10 cellular contexts compared by ENCODE assay signal in the genomic region with DNA sequence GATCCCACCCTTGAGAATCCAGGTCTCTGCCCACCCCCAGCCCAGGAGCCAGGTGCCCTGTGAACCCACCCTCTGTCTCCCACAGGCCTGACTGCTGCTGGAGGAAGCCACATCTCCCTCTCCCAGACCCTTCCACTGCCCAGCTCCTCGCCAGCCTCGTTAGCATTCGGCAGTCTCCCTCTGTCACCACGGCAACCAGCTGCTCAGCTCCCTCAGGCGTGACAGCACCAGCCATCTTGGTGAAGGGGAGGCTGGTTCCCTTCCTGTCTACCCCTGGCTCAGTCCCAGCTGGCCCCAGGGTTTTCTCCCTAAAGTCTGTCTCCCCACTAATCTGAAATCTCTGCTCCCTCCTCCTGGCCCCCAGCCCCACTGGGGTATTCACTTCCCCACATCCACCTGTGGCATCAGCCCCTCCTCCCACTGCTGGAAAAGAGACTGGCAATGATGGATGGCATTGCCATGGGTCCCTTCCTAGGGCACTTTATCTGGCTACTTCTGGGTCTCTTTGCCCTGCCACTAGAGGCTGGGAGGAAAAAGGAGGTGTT. TPM values are rescaled to one million over a fixed set of nuclear protein-coding genes. Genes with fewer than 3 reads are reported as not detected.
A peak's percentile ranks its signal among the peaks of the same experiment; 100 is the strongest.
DNase-seq lines count a peak whose midpoint lies in the region; ATAC-seq and TF ChIP-seq lines count a peak whose summit lies in the region.
"Had no signal": no experiment of that assay in that cellular context is flagged by ENCODE, and none has a peak within 500 bp of the region (broad histone marks: within the 10 kb centered on the region; RNA-seq: fewer than 3 reads in every experiment).

No MANE protein-coding gene starts in this region.

- peaks cover 16 to 55% (median 34%) of the 10 kb centered on the region in 5 donors for H3K27me3 Mint-ChIP-seq in naive thymus-derived CD4-positive, alpha-beta T cell

- TF ChIP-seq CTCF in DND-41 (IDR thresholded peaks at IDR 0.05; ENCODE audit: borderline replicate concordance, extremely low read depth, low read length, poor library complexity, severe bottlenecking) (no peak), neural cell (IDR thresholded peaks at IDR 0.05; ENCODE audit: poor library complexity, severe bottlenecking) (no peak), right atrium auricular region (IDR thresholded peaks at IDR 0.05) (no peak)

- H3K9me3 Mint-ChIP-seq in naive thymus-derived CD4-positive, alpha-beta T cell: peaks cover 0 to 1% (median 0%) of the 10 kb centered on the region in 11 donors

- H3K4me2 ChIP-seq in DND-41 (ENCODE audit: insufficient read depth, low read length) (no peak overlapping the region), neural cell (ENCODE audit: low read length) (peak overlapping the region; percentile 43)

- H3K27me3 ChIP-seq in DND-41 (ENCODE audit: insufficient read depth, low read length, poor library complexity) (peaks cover 39% of the 10 kb centered on the region), SJCRH30 (peaks cover 3% of the 10 kb centered on the region; the same call in 1 of the 2 replicates), neural cell (ENCODE audit: insufficient read depth, low read depth, low read length) (no peaks in the 10 kb centered on the region), right atrium auricular region (no peaks in the 10 kb centered on the region)
- H3K27me3 ChIP-seq in naive thymus-derived CD4-positive, alpha-beta T cell (ENCODE audit: control insufficient read depth in 2 of 2, insufficient read depth in 2 of 2, low read length in 2 of 2): peaks cover 2 to 6% of the 10 kb centered on the region in 2 donors

- no peaks in the 10 kb centered on the region for H3F3A ChIP-seq in neural cell (ENCODE audit: insufficient read depth, low read length, poor library complexity, severe bottlenecking)

- CTCF ChIA-PET in naive thymus-derived CD4-positive, alpha-beta T cell (lab: Charles Lee): interaction anchor here (1.3 kb wide), 1 partner anchor 48 kb away, joined by 3 read pairs; no protein-coding TSS in a partner anchor

- no peaks in the 10 kb centered on the region for H3K36me3 Mint-ChIP-seq in naive thymus-derived CD4-positive, alpha-beta T cell

- peak overlapping the region in 1 of 9 donors; percentile 70 for H3K27ac Mint-ChIP-seq in naive thymus-derived CD4-positive, alpha-beta T cell

- peaks cover 5 to 13% (median 10%) of the 10 kb centered on the region in 7 donors for H3K4me1 Mint-ChIP-seq in naive thymus-derived CD4-positive, alpha-beta T cell

- H3K27ac ChIP-seq in DND-41 (ENCODE audit: low read length) (no peak overlapping the region), SJCRH30 (no peak overlapping the region), neural cell (ENCODE audit: low read length) (peak overlapping the region; percentile 59), right atrium auricular region (no peak overlapping the region)
- H3K27ac ChIP-seq in naive thymus-derived CD4-positive, alpha-beta T cell (ENCODE audit: low read depth, low read length): no peak overlapping the region

- H3K4me3 Mint-ChIP-seq in naive thymus-derived CD4-positive, alpha-beta T cell: no peak overlapping the region

- H4K20me1 ChIP-seq in DND-41 (ENCODE audit: insufficient read depth, low read length) (no peaks in the 10 kb centered on the region), neural cell (ENCODE audit: insufficient read depth) (no peaks in the 10 kb centered on the region)

- H3K4me3 ChIP-seq in DND-41 (ENCODE audit: low read depth in 1 of 2, low read length in 2 of 2) (no peak overlapping the region), SJCRH30 (no peak overlapping the region), neural cell (ENCODE audit: low read length) (peak overlapping the region; percentile 51), right atrium auricular region (no peak overlapping the region)
- no peak overlapping the region for H3K4me3 ChIP-seq in naive thymus-derived CD4-positive, alpha-beta T cell (ENCODE audit: low read length)

- H2AFZ ChIP-seq in DND-41 (ENCODE audit: low read depth, low read length) (no peak overlapping the region), neural cell (ENCODE audit: low read depth, low read length) (no peak overlapping the region)

- H3K36me3 ChIP-seq in DND-41 (ENCODE audit: insufficient read depth, low read length) (no peaks in the 10 kb centered on the region), SJCRH30 (no peaks in the 10 kb centered on the region), neural cell (ENCODE audit: insufficient read depth, low read length) (no peaks in the 10 kb centered on the region), right atrium auricular region (no peaks in the 10 kb centered on the region)
- H3K36me3 ChIP-seq in naive thymus-derived CD4-positive, alpha-beta T cell (ENCODE audit: control insufficient read depth in 2 of 3, insufficient read depth in 3 of 3, low read length in 3 of 3): no peaks in the 10 kb centered on the region

- DNase-seq in DND-41 (peak; percentile 20), NCI-H128 (lab: John Stamatoyannopoulos, UW; ENCODE audit: unreplicated experiment) (peak; percentile 22), SJCRH30 (peak; percentile 80 to 83), right atrium auricular region (ENCODE audit: low spot score) (no peak)
- DNase-seq in naive thymus-derived CD4-positive, alpha-beta T cell: no peak
- DNase-seq: NK-92 treated with Interleukin-12 subunit alpha and Interleukin-12 subunit beta, amount 100 ng/mL, for 24 hours had no signal

- H3K79me2 ChIP-seq in DND-41 (ENCODE audit: insufficient read depth, low read length) (no peaks in the 10 kb centered on the region), neural cell (replicated peaks; ENCODE audit: insufficient read depth, low read length) (peaks cover 25% of the 10 kb centered on the region)

- intact Hi-C loops in naive thymus-derived CD4-positive, alpha-beta T cell (cut with micrococcal nuclease): no loop called here

- H3K9me3 ChIP-seq in DND-41 (ENCODE audit: insufficient read depth, low read length, severe bottlenecking) (no peaks in the 10 kb centered on the region), SJCRH30 (replicated peaks) (no peaks in the 10 kb centered on the region), neural cell (ENCODE audit: low read length) (no peaks in the 10 kb centered on the region), right atrium auricular region (no peaks in the 10 kb centered on the region)
- H3K9me3 ChIP-seq in naive thymus-derived CD4-positive, alpha-beta T cell (ENCODE audit: control insufficient read depth in 2 of 3, low read length in 3 of 3): no peaks in the 10 kb centered on the region

- peak; percentile 28 for TF ChIP-seq RAD21 in neural cell (conservative IDR thresholded peaks at IDR 0.05)

- H3K9me2 ChIP-seq in neural cell (ENCODE audit: insufficient read depth, low read length): no peaks in the 10 kb centered on the region

- POLR2A ChIA-PET in naive thymus-derived CD4-positive, alpha-beta T cell (lab: Charles Lee): no interaction called here

- H3K9ac ChIP-seq in DND-41 (ENCODE audit: low read depth, low read length): no peak overlapping the region
- peak overlapping the region; percentile 43 for H3K9ac ChIP-seq in neural cell (ENCODE audit: low read length)

- H3K4me1 ChIP-seq in DND-41 (ENCODE audit: insufficient read depth, low read length) (no peaks in the 10 kb centered on the region), SJCRH30 (peaks cover 10% of the 10 kb centered on the region), right atrium auricular region (no peaks in the 10 kb centered on the region)
- no peaks in the 10 kb centered on the region for H3K4me1 ChIP-seq in naive thymus-derived CD4-positive, alpha-beta T cell (ENCODE audit: control insufficient read depth in 2 of 2, insufficient read depth in 2 of 2, low read length in 2 of 2)

- ATAC-seq in DND-41 (ENCODE audit: insufficient read depth, low read depth): peak; percentile 44; the same call in 1 of the 3 replicates
- no peak for ATAC-seq in naive thymus-derived CD4-positive, alpha-beta T cell
- ATAC-seq in HG02678 (IDR thresholded peaks at IDR 0.05; ENCODE audit: unreplicated experiment): no peak
- no peak for ATAC-seq in HG03442 (IDR thresholded peaks at IDR 0.05; ENCODE audit: unreplicated experiment)

- TF ChIP-seq EP300 in neural cell (conservative IDR thresholded peaks at IDR 0.05; ENCODE audit: poor library complexity, severe bottlenecking): peak; percentile 20

TF ChIP-seq in neural cell, 6 proteins besides CTCF, POLR2A, EP300 and RAD21:
- no peak for TF ChIP-seq EZH2 (IDR thresholded peaks at IDR 0.05; ENCODE audit: borderline replicate concordance, insufficient read depth, low read length, poor library complexity, severe bottlenecking)
- TF ChIP-seq MXI1 (conservative IDR thresholded peaks at IDR 0.05; ENCODE audit: poor library complexity, severe bottlenecking): peak; percentile 56
TF ChIP-seq in neural cell: peak in this region for 1.

RNA-seq across cellular contexts. Expression of gene NRXN2, which starts 28.1 kb away (rescaled TPM):
- 0.08 and 0.51 TPM in 2 replicates for total RNA-seq in SJCRH30 (2014; rRNA removed; shearing (Covaris generic))
- polyA plus RNA-seq in neural cell: 68.0 and 99.8 TPM in 2 replicates
- 279 and 325 TPM in 2 replicates for polyA minus RNA-seq in neural cell
- under 1 TPM in 3 of 5 experiments, not detected in 2; 0.07 to 0.71 (median 0.27) TPM for total RNA-seq in naive thymus-derived CD4-positive, alpha-beta T cell
- polyA plus RNA-seq in naive thymus-derived CD4-positive, alpha-beta T cell: not detected
- 1 to 10 TPM in 1 of 2 donors, under 1 TPM in 1; 0.85 to 1.4 TPM for total RNA-seq in right atrium auricular region
- total RNA-seq: lung microvascular endothelial cell had no signal

RNA-seq across cellular contexts. Expression of gene RASGRP2, which starts 49.0 kb away (rescaled TPM):
- total RNA-seq in SJCRH30 (2014; rRNA removed; shearing (Covaris generic)): 0.42 and 0.46 TPM in 2 replicates
- polyA plus RNA-seq in neural cell: 4.5 and 13.9 TPM in 2 replicates
- 2.9 and 4.4 TPM in 2 replicates for polyA minus RNA-seq in neural cell
- 100 to 1,000 TPM; 211 to 697 (median 654) TPM for total RNA-seq in naive thymus-derived CD4-positive, alpha-beta T cell
- 100 to 1,000 TPM; 197 to 312 TPM for polyA plus RNA-seq in naive thymus-derived CD4-positive, alpha-beta T cell
- 10 to 100 TPM; 28.1 to 30.4 TPM for total RNA-seq in right atrium auricular region

Comparison
In these comparisons a context has a peak if more than half of its experiments do, and no peak if none do; other contexts are left out.
1. DNase-seq: peak in DND-41 (single experiment), NCI-H128 (single experiment) and SJCRH30 (2 of 2); none in naive thymus-derived CD4-positive, alpha-beta T cell (0 of 9) and right atrium auricular region (single experiment).
2. RNA of gene RASGRP2, which starts 49.0 kb away (total RNA-seq): 211 to 697 TPM in naive thymus-derived CD4-positive, alpha-beta T cell and 28.1 to 30.4 TPM in right atrium auricular region; 0.42 to 0.46 TPM in SJCRH30; every median in the first group is over 10 times any median in the second.